ENCODE assay signal across 1 cellular context in the genomic region with DNA sequence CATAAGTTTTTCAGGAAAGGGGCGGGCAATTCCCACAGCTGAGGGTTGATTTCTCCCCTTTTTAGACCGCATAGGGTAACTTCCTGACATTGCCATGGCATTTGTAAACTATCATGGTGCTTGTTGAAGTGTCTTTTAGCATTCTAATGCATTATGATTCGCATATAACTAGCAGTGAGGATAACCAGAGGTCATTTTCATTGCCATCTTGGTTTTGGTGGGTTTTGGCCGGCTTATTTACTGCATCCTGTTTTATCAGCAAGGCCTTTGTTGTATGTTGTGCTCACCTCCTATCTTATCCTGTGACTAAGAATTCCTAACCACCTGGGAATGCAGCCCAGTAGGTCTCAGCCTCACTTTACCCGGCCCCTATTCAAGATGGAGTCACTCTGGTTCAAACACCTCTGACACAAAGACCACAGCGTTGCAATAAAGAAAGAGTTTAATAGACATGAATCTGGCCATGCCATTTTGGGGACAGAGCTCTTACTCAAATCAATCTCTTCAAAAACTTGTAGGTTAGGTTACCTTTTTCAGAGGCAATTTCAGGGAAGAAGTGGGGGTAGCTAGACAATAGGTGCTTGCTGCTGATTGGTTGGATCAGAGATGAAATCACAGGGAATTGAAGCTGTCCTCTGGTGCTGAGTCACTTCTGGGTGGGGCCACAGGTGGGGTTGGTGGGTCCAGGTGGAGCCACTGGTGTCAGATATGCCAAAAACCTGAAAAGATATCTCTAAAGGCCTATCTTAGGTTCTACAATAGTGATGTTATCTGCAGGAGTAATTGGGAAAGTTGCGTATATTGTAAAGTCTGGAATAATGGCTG.
TF ChIP-seq lines count a peak whose summit lies in the region.

No MANE protein-coding gene starts in this region.

TF ChIP-seq in K562, 482 proteins besides CTCF, POLR2A, EP300 and RAD21 (continued from another document and continues in another):
- TF ChIP-seq KDM5B (IDR thresholded peaks at IDR 0.05; ENCODE audit: insufficient replicate concordance, low read depth, low read length) (no peak), FIP1L1 (IDR thresholded peaks at IDR 0.05; ENCODE audit: low read depth, low read length, poor library complexity, severe bottlenecking) (no peak), ILK (tag; IDR thresholded peaks at IDR 0.05; ENCODE audit: borderline replicate concordance, low read depth) (0 out of 2 replicates have a peak, but pooled peaks have one; percentile 21), SPI1 (IDR thresholded peaks at IDR 0.05; ENCODE audit: borderline replicate concordance, low read depth, low read length) (no peak), MEF2D (tag; conservative IDR thresholded peaks at IDR 0.05; ENCODE audit: low read depth) (peak; percentile 58; the same call in 1 of the 2 replicates), ZNF165 (CRISPR knock-in tag; IDR thresholded peaks at IDR 0.05; ENCODE audit: borderline replicate concordance) (no peak), XRCC4 (IDR thresholded peaks at IDR 0.05; ENCODE audit: extremely low read depth, insufficient read depth, insufficient read length) (no peak), ZBTB7A (IDR thresholded peaks at IDR 0.05; ENCODE audit: borderline replicate concordance, control insufficient read depth, low read depth, low read length) (no peak), ZSCAN32 (CRISPR knock-in tag; IDR thresholded peaks at IDR 0.05) (no peak), FOXJ3 (CRISPR knock-in tag; IDR thresholded peaks at IDR 0.05) (no peak), DACH1 (IDR thresholded peaks at IDR 0.05; ENCODE audit: partially characterized antibody) (no peak), TGIF2 (CRISPR knock-in tag; IDR thresholded peaks at IDR 0.05) (no peak), HMG20A (CRISPR knock-in tag; conservative IDR thresholded peaks at IDR 0.05) (no peak), SIX5 (IDR thresholded peaks at IDR 0.05; ENCODE audit: borderline replicate concordance in 1 of 2, insufficient read depth in 1 of 2, low read depth in 1 of 2, low read length in 2 of 2) (no peak), MYC (IDR thresholded peaks at IDR 0.05; ENCODE audit: low read depth, low read length) (no peak), MYC (CRISPR knock-in tag; IDR thresholded peaks at IDR 0.05; ENCODE audit: borderline replicate concordance, low read depth) (no peak), FOSL1 (tag; conservative IDR thresholded peaks at IDR 0.05) (no peak), ZNF445 (CRISPR knock-in tag; IDR thresholded peaks at IDR 0.05; ENCODE audit: low read depth) (no peak), POLR3G (IDR thresholded peaks at IDR 0.05; ENCODE audit: extremely low read depth, insufficient read length, insufficient replicate concordance) (no peak), SIRT6 (IDR thresholded peaks at IDR 0.05; ENCODE audit: low read depth, low read length) (no peak), ZNF75A (CRISPR knock-in tag; IDR thresholded peaks at IDR 0.05) (no peak), HDAC6 (IDR thresholded peaks at IDR 0.05; ENCODE audit: low read depth, low read length) (no peak), CEBPB (tag; IDR thresholded peaks at IDR 0.05) (no peak), ZNF668 (CRISPR knock-in tag; IDR thresholded peaks at IDR 0.05) (peak; percentile 44; the same call in 1 of the 2 replicates), ZNF76 (CRISPR knock-in tag; IDR thresholded peaks at IDR 0.05; ENCODE audit: borderline replicate concordance) (no peak), ZNF699 (CRISPR knock-in tag; IDR thresholded peaks at IDR 0.05; ENCODE audit: insufficient replicate concordance) (no peak), TRIM28 (IDR thresholded peaks at IDR 0.05) (no peak), KDM1A (IDR thresholded peaks at IDR 0.05) (no peak)
- TF ChIP-seq, protein P1, sequence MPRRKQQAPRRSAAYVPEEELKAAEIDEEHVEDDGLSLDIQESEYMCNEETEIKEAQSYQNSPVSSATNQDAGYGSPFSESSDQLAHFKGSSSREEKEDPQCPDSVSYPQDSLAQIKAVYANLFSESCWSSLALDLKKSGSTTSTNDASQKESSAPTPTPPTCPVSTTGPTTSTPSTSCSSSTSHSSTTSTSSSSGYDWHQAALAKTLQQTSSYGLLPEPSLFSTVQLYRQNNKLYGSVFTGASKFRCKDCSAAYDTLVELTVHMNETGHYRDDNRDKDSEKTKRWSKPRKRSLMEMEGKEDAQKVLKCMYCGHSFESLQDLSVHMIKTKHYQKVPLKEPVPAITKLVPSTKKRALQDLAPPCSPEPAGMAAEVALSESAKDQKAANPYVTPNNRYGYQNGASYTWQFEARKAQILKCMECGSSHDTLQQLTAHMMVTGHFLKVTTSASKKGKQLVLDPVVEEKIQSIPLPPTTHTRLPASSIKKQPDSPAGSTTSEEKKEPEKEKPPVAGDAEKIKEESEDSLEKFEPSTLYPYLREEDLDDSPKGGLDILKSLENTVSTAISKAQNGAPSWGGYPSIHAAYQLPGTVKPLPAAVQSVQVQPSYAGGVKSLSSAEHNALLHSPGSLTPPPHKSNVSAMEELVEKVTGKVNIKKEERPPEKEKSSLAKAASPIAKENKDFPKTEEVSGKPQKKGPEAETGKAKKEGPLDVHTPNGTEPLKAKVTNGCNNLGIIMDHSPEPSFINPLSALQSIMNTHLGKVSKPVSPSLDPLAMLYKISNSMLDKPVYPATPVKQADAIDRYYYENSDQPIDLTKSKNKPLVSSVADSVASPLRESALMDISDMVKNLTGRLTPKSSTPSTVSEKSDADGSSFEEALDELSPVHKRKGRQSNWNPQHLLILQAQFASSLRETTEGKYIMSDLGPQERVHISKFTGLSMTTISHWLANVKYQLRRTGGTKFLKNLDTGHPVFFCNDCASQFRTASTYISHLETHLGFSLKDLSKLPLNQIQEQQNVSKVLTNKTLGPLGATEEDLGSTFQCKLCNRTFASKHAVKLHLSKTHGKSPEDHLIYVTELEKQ (CRISPR knock-in tag; IDR thresholded peaks at IDR 0.05), result 0 out of 2 replicates have a peak, but pooled peaks have one; percentile 50
- TF ChIP-seq, protein P2, sequence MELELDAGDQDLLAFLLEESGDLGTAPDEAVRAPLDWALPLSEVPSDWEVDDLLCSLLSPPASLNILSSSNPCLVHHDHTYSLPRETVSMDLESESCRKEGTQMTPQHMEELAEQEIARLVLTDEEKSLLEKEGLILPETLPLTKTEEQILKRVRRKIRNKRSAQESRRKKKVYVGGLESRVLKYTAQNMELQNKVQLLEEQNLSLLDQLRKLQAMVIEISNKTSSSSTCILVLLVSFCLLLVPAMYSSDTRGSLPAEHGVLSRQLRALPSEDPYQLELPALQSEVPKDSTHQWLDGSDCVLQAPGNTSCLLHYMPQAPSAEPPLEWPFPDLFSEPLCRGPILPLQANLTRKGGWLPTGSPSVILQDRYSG (tag; conservative IDR thresholded peaks at IDR 0.05; ENCODE audit: low read depth), result peak; percentile 74
- TF ChIP-seq, protein P3, sequence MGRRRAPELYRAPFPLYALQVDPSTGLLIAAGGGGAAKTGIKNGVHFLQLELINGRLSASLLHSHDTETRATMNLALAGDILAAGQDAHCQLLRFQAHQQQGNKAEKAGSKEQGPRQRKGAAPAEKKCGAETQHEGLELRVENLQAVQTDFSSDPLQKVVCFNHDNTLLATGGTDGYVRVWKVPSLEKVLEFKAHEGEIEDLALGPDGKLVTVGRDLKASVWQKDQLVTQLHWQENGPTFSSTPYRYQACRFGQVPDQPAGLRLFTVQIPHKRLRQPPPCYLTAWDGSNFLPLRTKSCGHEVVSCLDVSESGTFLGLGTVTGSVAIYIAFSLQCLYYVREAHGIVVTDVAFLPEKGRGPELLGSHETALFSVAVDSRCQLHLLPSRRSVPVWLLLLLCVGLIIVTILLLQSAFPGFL (CRISPR knock-in tag; IDR thresholded peaks at IDR 0.05), result no peak
- TF ChIP-seq, protein P4, sequence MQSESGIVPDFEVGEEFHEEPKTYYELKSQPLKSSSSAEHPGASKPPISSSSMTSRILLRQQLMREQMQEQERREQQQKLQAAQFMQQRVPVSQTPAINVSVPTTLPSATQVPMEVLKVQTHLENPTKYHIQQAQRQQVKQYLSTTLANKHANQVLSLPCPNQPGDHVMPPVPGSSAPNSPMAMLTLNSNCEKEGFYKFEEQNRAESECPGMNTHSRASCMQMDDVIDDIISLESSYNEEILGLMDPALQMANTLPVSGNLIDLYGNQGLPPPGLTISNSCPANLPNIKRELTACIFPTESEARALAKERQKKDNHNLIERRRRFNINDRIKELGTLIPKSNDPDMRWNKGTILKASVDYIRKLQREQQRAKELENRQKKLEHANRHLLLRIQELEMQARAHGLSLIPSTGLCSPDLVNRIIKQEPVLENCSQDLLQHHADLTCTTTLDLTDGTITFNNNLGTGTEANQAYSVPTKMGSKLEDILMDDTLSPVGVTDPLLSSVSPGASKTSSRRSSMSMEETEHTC (IDR thresholded peaks at IDR 0.05), result no peak
- TF ChIP-seq, protein P5, sequence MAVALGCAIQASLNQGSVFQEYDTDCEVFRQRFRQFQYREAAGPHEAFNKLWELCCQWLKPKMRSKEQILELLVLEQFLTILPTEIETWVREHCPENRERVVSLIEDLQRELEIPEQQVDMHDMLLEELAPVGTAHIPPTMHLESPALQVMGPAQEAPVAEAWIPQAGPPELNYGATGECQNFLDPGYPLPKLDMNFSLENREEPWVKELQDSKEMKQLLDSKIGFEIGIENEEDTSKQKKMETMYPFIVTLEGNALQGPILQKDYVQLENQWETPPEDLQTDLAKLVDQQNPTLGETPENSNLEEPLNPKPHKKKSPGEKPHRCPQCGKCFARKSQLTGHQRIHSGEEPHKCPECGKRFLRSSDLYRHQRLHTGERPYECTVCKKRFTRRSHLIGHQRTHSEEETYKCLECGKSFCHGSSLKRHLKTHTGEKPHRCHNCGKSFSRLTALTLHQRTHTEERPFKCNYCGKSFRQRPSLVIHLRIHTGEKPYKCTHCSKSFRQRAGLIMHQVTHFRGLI (CRISPR knock-in tag; IDR thresholded peaks at IDR 0.05), result no peak
- TF ChIP-seq, protein P6, sequence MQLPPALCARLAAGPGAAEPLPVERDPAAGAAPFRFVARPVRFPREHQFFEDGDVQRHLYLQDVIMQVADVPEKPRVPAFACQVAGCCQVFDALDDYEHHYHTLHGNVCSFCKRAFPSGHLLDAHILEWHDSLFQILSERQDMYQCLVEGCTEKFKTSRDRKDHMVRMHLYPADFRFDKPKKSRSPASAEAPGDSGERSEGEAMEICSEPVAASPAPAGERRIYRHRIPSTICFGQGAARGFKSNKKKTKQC (CRISPR knock-in tag; IDR thresholded peaks at IDR 0.05), result no peak
- TF ChIP-seq, protein P7, sequence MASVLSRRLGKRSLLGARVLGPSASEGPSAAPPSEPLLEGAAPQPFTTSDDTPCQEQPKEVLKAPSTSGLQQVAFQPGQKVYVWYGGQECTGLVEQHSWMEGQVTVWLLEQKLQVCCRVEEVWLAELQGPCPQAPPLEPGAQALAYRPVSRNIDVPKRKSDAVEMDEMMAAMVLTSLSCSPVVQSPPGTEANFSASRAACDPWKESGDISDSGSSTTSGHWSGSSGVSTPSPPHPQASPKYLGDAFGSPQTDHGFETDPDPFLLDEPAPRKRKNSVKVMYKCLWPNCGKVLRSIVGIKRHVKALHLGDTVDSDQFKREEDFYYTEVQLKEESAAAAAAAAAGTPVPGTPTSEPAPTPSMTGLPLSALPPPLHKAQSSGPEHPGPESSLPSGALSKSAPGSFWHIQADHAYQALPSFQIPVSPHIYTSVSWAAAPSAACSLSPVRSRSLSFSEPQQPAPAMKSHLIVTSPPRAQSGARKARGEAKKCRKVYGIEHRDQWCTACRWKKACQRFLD (CRISPR knock-in tag; IDR thresholded peaks at IDR 0.05), result 0 out of 2 replicates have a peak, but pooled peaks have one; percentile 37
- TF ChIP-seq, protein P8, sequence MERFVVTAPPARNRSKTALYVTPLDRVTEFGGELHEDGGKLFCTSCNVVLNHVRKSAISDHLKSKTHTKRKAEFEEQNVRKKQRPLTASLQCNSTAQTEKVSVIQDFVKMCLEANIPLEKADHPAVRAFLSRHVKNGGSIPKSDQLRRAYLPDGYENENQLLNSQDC (CRISPR knock-in tag; IDR thresholded peaks at IDR 0.05), result no peak
- TF ChIP-seq, protein P9, sequence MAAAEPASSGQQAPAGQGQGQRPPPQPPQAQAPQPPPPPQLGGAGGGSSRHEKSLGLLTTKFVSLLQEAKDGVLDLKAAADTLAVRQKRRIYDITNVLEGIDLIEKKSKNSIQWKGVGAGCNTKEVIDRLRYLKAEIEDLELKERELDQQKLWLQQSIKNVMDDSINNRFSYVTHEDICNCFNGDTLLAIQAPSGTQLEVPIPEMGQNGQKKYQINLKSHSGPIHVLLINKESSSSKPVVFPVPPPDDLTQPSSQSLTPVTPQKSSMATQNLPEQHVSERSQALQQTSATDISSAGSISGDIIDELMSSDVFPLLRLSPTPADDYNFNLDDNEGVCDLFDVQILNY (CRISPR knock-in tag; IDR thresholded peaks at IDR 0.05), result no peak
- TF ChIP-seq, protein P10, sequence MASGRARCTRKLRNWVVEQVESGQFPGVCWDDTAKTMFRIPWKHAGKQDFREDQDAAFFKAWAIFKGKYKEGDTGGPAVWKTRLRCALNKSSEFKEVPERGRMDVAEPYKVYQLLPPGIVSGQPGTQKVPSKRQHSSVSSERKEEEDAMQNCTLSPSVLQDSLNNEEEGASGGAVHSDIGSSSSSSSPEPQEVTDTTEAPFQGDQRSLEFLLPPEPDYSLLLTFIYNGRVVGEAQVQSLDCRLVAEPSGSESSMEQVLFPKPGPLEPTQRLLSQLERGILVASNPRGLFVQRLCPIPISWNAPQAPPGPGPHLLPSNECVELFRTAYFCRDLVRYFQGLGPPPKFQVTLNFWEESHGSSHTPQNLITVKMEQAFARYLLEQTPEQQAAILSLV (tag; IDR thresholded peaks at IDR 0.05), result 0 out of 2 replicates have a peak, but pooled peaks have one; percentile 32
- TF ChIP-seq, protein P11, sequence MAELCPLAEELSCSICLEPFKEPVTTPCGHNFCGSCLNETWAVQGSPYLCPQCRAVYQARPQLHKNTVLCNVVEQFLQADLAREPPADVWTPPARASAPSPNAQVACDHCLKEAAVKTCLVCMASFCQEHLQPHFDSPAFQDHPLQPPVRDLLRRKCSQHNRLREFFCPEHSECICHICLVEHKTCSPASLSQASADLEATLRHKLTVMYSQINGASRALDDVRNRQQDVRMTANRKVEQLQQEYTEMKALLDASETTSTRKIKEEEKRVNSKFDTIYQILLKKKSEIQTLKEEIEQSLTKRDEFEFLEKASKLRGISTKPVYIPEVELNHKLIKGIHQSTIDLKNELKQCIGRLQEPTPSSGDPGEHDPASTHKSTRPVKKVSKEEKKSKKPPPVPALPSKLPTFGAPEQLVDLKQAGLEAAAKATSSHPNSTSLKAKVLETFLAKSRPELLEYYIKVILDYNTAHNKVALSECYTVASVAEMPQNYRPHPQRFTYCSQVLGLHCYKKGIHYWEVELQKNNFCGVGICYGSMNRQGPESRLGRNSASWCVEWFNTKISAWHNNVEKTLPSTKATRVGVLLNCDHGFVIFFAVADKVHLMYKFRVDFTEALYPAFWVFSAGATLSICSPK (IDR thresholded peaks at IDR 0.05; ENCODE audit: borderline replicate concordance), result no peak
- TF ChIP-seq, protein P12, sequence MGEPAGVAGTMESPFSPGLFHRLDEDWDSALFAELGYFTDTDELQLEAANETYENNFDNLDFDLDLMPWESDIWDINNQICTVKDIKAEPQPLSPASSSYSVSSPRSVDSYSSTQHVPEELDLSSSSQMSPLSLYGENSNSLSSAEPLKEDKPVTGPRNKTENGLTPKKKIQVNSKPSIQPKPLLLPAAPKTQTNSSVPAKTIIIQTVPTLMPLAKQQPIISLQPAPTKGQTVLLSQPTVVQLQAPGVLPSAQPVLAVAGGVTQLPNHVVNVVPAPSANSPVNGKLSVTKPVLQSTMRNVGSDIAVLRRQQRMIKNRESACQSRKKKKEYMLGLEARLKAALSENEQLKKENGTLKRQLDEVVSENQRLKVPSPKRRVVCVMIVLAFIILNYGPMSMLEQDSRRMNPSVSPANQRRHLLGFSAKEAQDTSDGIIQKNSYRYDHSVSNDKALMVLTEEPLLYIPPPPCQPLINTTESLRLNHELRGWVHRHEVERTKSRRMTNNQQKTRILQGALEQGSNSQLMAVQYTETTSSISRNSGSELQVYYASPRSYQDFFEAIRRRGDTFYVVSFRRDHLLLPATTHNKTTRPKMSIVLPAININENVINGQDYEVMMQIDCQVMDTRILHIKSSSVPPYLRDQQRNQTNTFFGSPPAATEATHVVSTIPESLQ (CRISPR knock-in tag; IDR thresholded peaks at IDR 0.05), result no peak
